1 cellular context compared by ENCODE assay signal in the genomic region with DNA sequence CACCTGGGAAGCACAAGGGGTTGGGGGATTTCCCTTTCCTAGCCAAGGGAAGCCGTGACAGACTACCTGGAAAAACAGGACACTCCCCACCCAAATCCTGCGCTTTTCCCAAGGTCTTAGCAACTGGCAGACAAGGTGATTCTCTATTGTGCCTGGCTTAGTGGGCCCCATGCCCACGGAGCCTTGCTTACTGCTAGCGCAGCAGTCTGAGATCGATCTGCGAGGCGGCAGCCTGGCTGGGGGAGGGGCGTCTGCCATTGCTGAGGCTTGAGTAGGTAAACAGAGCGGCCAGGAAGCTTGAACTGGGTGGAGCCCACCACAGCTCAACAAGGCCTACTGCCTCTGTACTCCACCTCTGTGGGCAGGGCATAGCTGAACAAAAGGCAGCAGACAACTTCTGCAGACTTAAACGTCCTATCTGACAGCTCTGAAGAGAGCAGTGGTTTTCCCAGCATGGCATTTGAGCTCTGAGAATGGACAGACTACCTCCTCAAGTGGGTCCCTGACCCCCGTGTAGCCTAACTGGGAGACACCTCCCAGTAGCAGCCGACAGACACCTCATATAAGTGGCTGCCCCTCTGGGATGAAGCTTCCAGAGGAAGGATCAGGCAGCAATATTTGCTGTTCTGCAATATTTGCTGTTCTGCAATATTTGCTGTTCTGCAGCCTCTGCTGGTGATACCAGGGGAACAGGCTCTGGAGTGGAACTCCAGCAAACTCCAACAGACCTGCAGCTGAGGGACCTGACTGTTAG.
TF ChIP-seq lines count a peak whose summit lies in the region.
"Not testable (repeated sequence)": the region's sequence is repeated elsewhere in the genome, so short reads cannot be mapped to it uniquely, and the experiment has no call there.

No MANE protein-coding gene starts in this region.

TF ChIP-seq in HepG2, 621 proteins besides CTCF, POLR2A, EP300 and RAD21 (continued from another document and continues in another):
- TF ChIP-seq, protein P1, sequence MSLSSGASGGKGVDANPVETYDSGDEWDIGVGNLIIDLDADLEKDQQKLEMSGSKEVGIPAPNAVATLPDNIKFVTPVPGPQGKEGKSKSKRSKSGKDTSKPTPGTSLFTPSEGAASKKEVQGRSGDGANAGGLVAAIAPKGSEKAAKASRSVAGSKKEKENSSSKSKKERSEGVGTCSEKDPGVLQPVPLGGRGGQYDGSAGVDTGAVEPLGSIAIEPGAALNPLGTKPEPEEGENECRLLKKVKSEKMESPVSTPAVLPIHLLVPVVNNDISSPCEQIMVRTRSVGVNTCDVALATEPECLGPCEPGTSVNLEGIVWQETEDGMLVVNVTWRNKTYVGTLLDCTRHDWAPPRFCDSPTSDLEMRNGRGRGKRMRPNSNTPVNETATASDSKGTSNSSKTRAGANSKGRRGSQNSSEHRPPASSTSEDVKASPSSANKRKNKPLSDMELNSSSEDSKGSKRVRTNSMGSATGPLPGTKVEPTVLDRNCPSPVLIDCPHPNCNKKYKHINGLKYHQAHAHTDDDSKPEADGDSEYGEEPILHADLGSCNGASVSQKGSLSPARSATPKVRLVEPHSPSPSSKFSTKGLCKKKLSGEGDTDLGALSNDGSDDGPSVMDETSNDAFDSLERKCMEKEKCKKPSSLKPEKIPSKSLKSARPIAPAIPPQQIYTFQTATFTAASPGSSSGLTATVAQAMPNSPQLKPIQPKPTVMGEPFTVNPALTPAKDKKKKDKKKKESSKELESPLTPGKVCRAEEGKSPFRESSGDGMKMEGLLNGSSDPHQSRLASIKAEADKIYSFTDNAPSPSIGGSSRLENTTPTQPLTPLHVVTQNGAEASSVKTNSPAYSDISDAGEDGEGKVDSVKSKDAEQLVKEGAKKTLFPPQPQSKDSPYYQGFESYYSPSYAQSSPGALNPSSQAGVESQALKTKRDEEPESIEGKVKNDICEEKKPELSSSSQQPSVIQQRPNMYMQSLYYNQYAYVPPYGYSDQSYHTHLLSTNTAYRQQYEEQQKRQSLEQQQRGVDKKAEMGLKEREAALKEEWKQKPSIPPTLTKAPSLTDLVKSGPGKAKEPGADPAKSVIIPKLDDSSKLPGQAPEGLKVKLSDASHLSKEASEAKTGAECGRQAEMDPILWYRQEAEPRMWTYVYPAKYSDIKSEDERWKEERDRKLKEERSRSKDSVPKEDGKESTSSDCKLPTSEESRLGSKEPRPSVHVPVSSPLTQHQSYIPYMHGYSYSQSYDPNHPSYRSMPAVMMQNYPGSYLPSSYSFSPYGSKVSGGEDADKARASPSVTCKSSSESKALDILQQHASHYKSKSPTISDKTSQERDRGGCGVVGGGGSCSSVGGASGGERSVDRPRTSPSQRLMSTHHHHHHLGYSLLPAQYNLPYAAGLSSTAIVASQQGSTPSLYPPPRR (CRISPR knock-in tag; IDR thresholded peaks at IDR 0.05; ENCODE audit: borderline replicate concordance), result peak; percentile 92
- TF ChIP-seq TBX2 (CRISPR knock-in tag; IDR thresholded peaks at IDR 0.05; ENCODE audit: borderline replicate concordance) (peak; percentile 95), NFIC (IDR thresholded peaks at IDR 0.05; ENCODE audit: low read length) (0 out of 2 replicates have a peak, but pooled peaks have one; percentile 31), ZNF724P (CRISPR knock-in tag; IDR thresholded peaks at IDR 0.05; ENCODE audit: borderline replicate concordance) (peak; percentile 87; the same call in 1 of the 2 replicates), CREM (IDR thresholded peaks at IDR 0.05) (peak; percentile 58; the same call in 1 of the 2 replicates), TCF12 (CRISPR knock-in tag; IDR thresholded peaks at IDR 0.05) (peak; percentile 96), FOXK1 (CRISPR knock-in tag; IDR thresholded peaks at IDR 0.05; ENCODE audit: borderline replicate concordance, low read depth) (peak; percentile 92), LCORL (CRISPR knock-in tag; IDR thresholded peaks at IDR 0.05) (peak; percentile 72; the same call in 1 of the 2 replicates), ZNF83 (CRISPR knock-in tag; IDR thresholded peaks at IDR 0.05; ENCODE audit: borderline replicate concordance) (peak; percentile 92; the same call in 1 of the 2 replicates), CEBPB (IDR thresholded peaks at IDR 0.05; ENCODE audit: borderline replicate concordance, low read depth, low read length) (peak; percentile 86), ZNF614 (CRISPR knock-in tag; IDR thresholded peaks at IDR 0.05; ENCODE audit: borderline replicate concordance) (0 out of 2 replicates have a peak, but pooled peaks have one; percentile 46), DR1 (CRISPR knock-in tag; IDR thresholded peaks at IDR 0.05) (peak; percentile 45; the same call in 1 of the 2 replicates), HDAC1 (CRISPR knock-in tag; IDR thresholded peaks at IDR 0.05) (peak; percentile 91), ZNF777 (CRISPR knock-in tag; IDR thresholded peaks at IDR 0.05) (peak; percentile 40; the same call in 1 of the 2 replicates), ZNF550 (CRISPR knock-in tag; IDR thresholded peaks at IDR 0.05; ENCODE audit: borderline replicate concordance) (peak; percentile 43; the same call in 1 of the 2 replicates), ZNF780A (CRISPR knock-in tag; IDR thresholded peaks at IDR 0.05) (0 out of 2 replicates have a peak, but pooled peaks have one; percentile 90), NKX3-1 (CRISPR knock-in tag; IDR thresholded peaks at IDR 0.05) (peak; percentile 77; the same call in 1 of the 2 replicates), ZNF709 (CRISPR knock-in tag; IDR thresholded peaks at IDR 0.05) (peak; percentile 60; the same call in 1 of the 2 replicates), ZNF33B (CRISPR knock-in tag; IDR thresholded peaks at IDR 0.05) (0 out of 2 replicates have a peak, but pooled peaks have one; percentile 84), ZNF543 (CRISPR knock-in tag; IDR thresholded peaks at IDR 0.05) (0 out of 2 replicates have a peak, but pooled peaks have one; percentile 79), RCOR2 (CRISPR knock-in tag; IDR thresholded peaks at IDR 0.05) (peak; percentile 72; the same call in 1 of the 2 replicates), EED (CRISPR knock-in tag; IDR thresholded peaks at IDR 0.05) (peak; percentile 86), ZFP1 (CRISPR knock-in tag; IDR thresholded peaks at IDR 0.05) (peak; percentile 71), ZNF12 (CRISPR knock-in tag; IDR thresholded peaks at IDR 0.05) (peak; percentile 36; the same call in 1 of the 2 replicates), ZNF431 (CRISPR knock-in tag; IDR thresholded peaks at IDR 0.05; ENCODE audit: borderline replicate concordance, low read depth) (peak; percentile 78; the same call in 1 of the 2 replicates), ZNF138 (CRISPR knock-in tag; IDR thresholded peaks at IDR 0.05; ENCODE audit: low read depth) (0 out of 2 replicates have a peak, but pooled peaks have one; percentile 66), MAZ (CRISPR knock-in tag; IDR thresholded peaks at IDR 0.05; ENCODE audit: low read depth) (peak; percentile 92), ZNF160 (CRISPR knock-in tag; IDR thresholded peaks at IDR 0.05) (peak; percentile 82; the same call in 1 of the 2 replicates), BORCS8-MEF2B (CRISPR knock-in tag; IDR thresholded peaks at IDR 0.05) (peak; percentile 54; the same call in 1 of the 2 replicates), HOXD1 (CRISPR knock-in tag; IDR thresholded peaks at IDR 0.05) (peak; percentile 63; the same call in 1 of the 2 replicates), ZNF292 (CRISPR knock-in tag; IDR thresholded peaks at IDR 0.05; ENCODE audit: borderline replicate concordance, low read depth) (peak; percentile 93; the same call in 1 of the 2 replicates)
- TF ChIP-seq, protein P2, sequence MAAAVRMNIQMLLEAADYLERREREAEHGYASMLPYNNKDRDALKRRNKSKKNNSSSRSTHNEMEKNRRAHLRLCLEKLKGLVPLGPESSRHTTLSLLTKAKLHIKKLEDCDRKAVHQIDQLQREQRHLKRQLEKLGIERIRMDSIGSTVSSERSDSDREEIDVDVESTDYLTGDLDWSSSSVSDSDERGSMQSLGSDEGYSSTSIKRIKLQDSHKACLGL (CRISPR knock-in tag; IDR thresholded peaks at IDR 0.05), result peak; percentile 80; the same call in 1 of the 2 replicates
- TF ChIP-seq CREM (CRISPR knock-in tag; IDR thresholded peaks at IDR 0.05); TCF12 (IDR thresholded peaks at IDR 0.05); LCORL (IDR thresholded peaks at IDR 0.05); MAZ (IDR thresholded peaks at IDR 0.05; ENCODE audit: borderline replicate concordance, low read depth, low read length): not testable (repeated sequence)
- TF ChIP-seq, protein P3, sequence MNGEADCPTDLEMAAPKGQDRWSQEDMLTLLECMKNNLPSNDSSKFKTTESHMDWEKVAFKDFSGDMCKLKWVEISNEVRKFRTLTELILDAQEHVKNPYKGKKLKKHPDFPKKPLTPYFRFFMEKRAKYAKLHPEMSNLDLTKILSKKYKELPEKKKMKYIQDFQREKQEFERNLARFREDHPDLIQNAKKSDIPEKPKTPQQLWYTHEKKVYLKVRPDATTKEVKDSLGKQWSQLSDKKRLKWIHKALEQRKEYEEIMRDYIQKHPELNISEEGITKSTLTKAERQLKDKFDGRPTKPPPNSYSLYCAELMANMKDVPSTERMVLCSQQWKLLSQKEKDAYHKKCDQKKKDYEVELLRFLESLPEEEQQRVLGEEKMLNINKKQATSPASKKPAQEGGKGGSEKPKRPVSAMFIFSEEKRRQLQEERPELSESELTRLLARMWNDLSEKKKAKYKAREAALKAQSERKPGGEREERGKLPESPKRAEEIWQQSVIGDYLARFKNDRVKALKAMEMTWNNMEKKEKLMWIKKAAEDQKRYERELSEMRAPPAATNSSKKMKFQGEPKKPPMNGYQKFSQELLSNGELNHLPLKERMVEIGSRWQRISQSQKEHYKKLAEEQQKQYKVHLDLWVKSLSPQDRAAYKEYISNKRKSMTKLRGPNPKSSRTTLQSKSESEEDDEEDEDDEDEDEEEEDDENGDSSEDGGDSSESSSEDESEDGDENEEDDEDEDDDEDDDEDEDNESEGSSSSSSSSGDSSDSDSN (CRISPR knock-in tag; IDR thresholded peaks at IDR 0.05), result peak; percentile 67; the same call in 1 of the 2 replicates
- TF ChIP-seq, protein P4, sequence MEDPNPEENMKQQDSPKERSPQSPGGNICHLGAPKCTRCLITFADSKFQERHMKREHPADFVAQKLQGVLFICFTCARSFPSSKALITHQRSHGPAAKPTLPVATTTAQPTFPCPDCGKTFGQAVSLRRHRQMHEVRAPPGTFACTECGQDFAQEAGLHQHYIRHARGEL (CRISPR knock-in tag; IDR thresholded peaks at IDR 0.05), result peak; percentile 90
- TF ChIP-seq, protein P5, sequence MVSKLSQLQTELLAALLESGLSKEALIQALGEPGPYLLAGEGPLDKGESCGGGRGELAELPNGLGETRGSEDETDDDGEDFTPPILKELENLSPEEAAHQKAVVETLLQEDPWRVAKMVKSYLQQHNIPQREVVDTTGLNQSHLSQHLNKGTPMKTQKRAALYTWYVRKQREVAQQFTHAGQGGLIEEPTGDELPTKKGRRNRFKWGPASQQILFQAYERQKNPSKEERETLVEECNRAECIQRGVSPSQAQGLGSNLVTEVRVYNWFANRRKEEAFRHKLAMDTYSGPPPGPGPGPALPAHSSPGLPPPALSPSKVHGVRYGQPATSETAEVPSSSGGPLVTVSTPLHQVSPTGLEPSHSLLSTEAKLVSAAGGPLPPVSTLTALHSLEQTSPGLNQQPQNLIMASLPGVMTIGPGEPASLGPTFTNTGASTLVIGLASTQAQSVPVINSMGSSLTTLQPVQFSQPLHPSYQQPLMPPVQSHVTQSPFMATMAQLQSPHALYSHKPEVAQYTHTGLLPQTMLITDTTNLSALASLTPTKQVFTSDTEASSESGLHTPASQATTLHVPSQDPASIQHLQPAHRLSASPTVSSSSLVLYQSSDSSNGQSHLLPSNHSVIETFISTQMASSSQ (IDR thresholded peaks at IDR 0.05; ENCODE audit: low read depth), result peak; percentile 53
- TF ChIP-seq, protein P5 (CRISPR knock-in tag; IDR thresholded peaks at IDR 0.05; ENCODE audit: borderline replicate concordance), result peak; percentile 66
- TF ChIP-seq, protein P6, sequence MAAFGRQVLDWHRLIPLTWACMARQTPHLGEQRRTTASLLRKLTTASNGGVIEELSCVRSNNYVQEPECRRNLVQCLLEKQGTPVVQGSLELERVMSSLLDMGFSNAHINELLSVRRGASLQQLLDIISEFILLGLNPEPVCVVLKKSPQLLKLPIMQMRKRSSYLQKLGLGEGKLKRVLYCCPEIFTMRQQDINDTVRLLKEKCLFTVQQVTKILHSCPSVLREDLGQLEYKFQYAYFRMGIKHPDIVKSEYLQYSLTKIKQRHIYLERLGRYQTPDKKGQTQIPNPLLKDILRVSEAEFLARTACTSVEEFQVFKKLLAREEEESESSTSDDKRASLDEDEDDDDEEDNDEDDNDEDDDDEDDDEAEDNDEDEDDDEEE (CRISPR knock-in tag; IDR thresholded peaks at IDR 0.05), result peak; percentile 70; the same call in 1 of the 2 replicates
- TF ChIP-seq, protein P7, sequence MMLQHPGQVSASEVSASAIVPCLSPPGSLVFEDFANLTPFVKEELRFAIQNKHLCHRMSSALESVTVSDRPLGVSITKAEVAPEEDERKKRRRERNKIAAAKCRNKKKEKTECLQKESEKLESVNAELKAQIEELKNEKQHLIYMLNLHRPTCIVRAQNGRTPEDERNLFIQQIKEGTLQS (CRISPR knock-in tag; IDR thresholded peaks at IDR 0.05), result peak; percentile 50; the same call in 1 of the 2 replicates
- TF ChIP-seq, protein P8, sequence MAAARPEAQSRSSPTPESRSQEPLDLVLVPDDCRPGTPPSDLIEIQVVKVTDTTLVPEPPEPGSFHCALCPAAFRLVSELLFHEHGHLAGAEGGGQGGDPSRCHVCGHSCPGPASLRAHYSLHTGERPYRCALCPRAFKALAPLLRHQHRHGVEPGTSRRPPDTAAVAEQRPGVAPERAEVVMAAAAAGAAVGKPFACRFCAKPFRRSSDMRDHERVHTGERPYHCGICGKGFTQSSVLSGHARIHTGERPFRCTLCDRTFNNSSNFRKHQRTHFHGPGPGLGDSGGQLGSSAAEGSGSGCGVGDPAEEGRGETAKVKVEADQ (CRISPR knock-in tag; IDR thresholded peaks at IDR 0.05; ENCODE audit: borderline replicate concordance), result peak; percentile 61; the same call in 1 of the 2 replicates
- TF ChIP-seq, protein P9, sequence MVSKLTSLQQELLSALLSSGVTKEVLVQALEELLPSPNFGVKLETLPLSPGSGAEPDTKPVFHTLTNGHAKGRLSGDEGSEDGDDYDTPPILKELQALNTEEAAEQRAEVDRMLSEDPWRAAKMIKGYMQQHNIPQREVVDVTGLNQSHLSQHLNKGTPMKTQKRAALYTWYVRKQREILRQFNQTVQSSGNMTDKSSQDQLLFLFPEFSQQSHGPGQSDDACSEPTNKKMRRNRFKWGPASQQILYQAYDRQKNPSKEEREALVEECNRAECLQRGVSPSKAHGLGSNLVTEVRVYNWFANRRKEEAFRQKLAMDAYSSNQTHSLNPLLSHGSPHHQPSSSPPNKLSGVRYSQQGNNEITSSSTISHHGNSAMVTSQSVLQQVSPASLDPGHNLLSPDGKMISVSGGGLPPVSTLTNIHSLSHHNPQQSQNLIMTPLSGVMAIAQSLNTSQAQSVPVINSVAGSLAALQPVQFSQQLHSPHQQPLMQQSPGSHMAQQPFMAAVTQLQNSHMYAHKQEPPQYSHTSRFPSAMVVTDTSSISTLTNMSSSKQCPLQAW (CRISPR knock-in tag; IDR thresholded peaks at IDR 0.05), result peak; percentile 57; the same call in 1 of the 2 replicates
